In the genomic region with DNA sequence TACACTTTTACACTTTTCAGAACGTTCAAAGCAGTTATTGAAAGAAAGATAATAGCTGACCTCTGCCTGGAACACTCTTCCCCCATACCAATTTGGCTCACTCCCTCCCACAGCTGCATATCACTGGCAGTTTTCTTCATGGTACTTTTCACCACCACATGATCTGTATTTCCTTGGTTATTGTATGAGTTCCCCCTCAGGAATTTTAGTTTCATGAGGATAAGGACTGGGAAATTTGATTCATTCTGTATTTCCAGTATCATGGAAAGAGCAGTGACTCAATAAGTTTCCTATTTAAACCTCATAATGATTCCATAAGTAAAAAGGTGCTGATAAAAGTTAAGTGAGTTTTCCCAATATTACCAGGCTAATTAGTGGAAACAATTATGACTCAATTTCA, we compare ENCODE assay signal across 23 cellular contexts. TPM values are rescaled to one million over a fixed set of nuclear protein-coding genes. Genes with fewer than 3 reads are reported as not detected.
A peak's percentile ranks its signal among the peaks of the same experiment; 100 is the strongest.
DNase-seq lines count a peak whose midpoint lies in the region; ATAC-seq, FAIRE-seq and TF ChIP-seq lines count a peak whose summit lies in the region.
"Had no signal": no experiment of that assay in that cellular context is flagged by ENCODE, and none has a peak within 500 bp of the region (broad histone marks: within the 10 kb centered on the region; RNA-seq: fewer than 3 reads in every experiment).

No MANE protein-coding gene starts in this region.

- 0 out of 3 replicates have a peak, but pooled peaks have one; percentile 36 for ATAC-seq in RWPE2 (ENCODE audit: low read depth)
- no peak for ATAC-seq in HG03025 (IDR thresholded peaks at IDR 0.05; ENCODE audit: low FRiP score, unreplicated experiment)
- ATAC-seq: psoas muscle, T-helper 17 cell had no signal

- H3K27me3 Mint-ChIP-seq in osteocyte (ENCODE audit: unreplicated experiment): no peaks in the 10 kb centered on the region
- H3K27me3 Mint-ChIP-seq: CD4-positive, alpha-beta T cell; T-helper 17 cell had no signal

- peak overlapping the region; percentile 41 for H3K27ac Mint-ChIP-seq in osteocyte (ENCODE audit: unreplicated experiment)
- H3K27ac Mint-ChIP-seq: CD4-positive, alpha-beta T cell; immature natural killer cell; T-helper 17 cell had no signal

- TF ChIP-seq CTCF in RWPE2 (IDR thresholded peaks at IDR 0.05; ENCODE audit: poor library complexity, severe bottlenecking) (no peak), osteocyte (IDR thresholded peaks at IDR 0.05) (no peak)

- H3K9me3 ChIP-seq in RWPE2 (ENCODE audit: severe bottlenecking): no peaks in the 10 kb centered on the region
- H3K9me3 ChIP-seq: suprapubic skin had no signal

- H3K27ac ChIP-seq in RWPE2 (ENCODE audit: poor library complexity, severe bottlenecking): peak overlapping the region; percentile 8
- H3K27ac ChIP-seq: coronary artery, PC-9, psoas muscle, suprapubic skin had no signal

- no peaks in the 10 kb centered on the region for H3K36me3 Mint-ChIP-seq in osteocyte (ENCODE audit: unreplicated experiment)
- H3K36me3 Mint-ChIP-seq: immature natural killer cell had no signal

- FAIRE-seq in H54 (lab: Jason Lieb, UNC): peak; percentile 23
- FAIRE-seq: endometrium, G401.6, urothelium cell line had no signal

- no peak overlapping the region for H3K4me3 ChIP-seq in RWPE2 (ENCODE audit: severe bottlenecking)
- H3K4me3 ChIP-seq: coronary artery, PC-9, psoas muscle, suprapubic skin had no signal

- H3K4me3 Mint-ChIP-seq in osteocyte (ENCODE audit: unreplicated experiment): no peak overlapping the region
- H3K4me3 Mint-ChIP-seq: CD4-positive, alpha-beta T cell; immature natural killer cell; T-helper 17 cell had no signal

- H3K27me3 ChIP-seq in RWPE2 (ENCODE audit: insufficient read depth, poor library complexity, severe bottlenecking): no peaks in the 10 kb centered on the region
- H3K27me3 ChIP-seq: suprapubic skin had no signal

- no peaks in the 10 kb centered on the region for H3K36me3 ChIP-seq in RWPE2 (ENCODE audit: low read depth)
- H3K36me3 ChIP-seq: suprapubic skin had no signal

- H3K9me3 Mint-ChIP-seq in osteocyte (ENCODE audit: unreplicated experiment): no peaks in the 10 kb centered on the region
- H3K9me3 Mint-ChIP-seq: CD4-positive, alpha-beta T cell had no signal

- TF ChIP-seq POLR2A in H54 (IDR thresholded peaks at IDR 0.05; ENCODE audit: low read depth, low read length): no peak

- DNase-seq in H54 (ENCODE audit: insufficient read length, low spot score) (no peak), RWPE2 (ENCODE audit: low spot score) (no peak), fibroblast of peridontal ligament (ENCODE audit: extremely low read depth) (peak; percentile 76), osteocyte (ENCODE audit: extremely low spot score, unreplicated experiment) (no peak), OCI-M2 (lab: John Stamatoyannopoulos, UW; ENCODE audit: unreplicated experiment) (no peak), T1000 (lab: John Stamatoyannopoulos, UW) (no peak)
- DNase-seq: activated CD4-positive, alpha-beta T cell treated with anti-CD3 and anti-CD28 coated beads, Interleukin-2, amount 50 U/mL, for 1 hour; CD4-positive, alpha-beta T cell; DMS 273 treated with DMSO at 0.1 percent for 48 hours; immature natural killer cell; NCI-H1105; NCI-H2029; NCI-H345; PC-9; psoas muscle; T-helper 17 cell had no signal

- H3K4me1 ChIP-seq in RWPE2 (ENCODE audit: insufficient read depth, poor library complexity, severe bottlenecking): no peaks in the 10 kb centered on the region
- H3K4me1 ChIP-seq: psoas muscle, suprapubic skin had no signal

- peaks cover 26% of the 10 kb centered on the region for H3K4me1 Mint-ChIP-seq in osteocyte (ENCODE audit: unreplicated experiment)
- H3K4me1 Mint-ChIP-seq: immature natural killer cell, T-helper 17 cell had no signal

RNA-seq across cellular contexts. Expression of a gene that starts 16.0 kb away (rescaled TPM):
- 11.4 and 13.3 TPM in 2 replicates for total RNA-seq in osteocyte
- total RNA-seq: CD4-positive, alpha-beta T cell; PC-9; psoas muscle; skeletal muscle tissue; T-helper 17 cell had no signal
